2 cellular contexts compared by ENCODE assay signal in the genomic region with DNA sequence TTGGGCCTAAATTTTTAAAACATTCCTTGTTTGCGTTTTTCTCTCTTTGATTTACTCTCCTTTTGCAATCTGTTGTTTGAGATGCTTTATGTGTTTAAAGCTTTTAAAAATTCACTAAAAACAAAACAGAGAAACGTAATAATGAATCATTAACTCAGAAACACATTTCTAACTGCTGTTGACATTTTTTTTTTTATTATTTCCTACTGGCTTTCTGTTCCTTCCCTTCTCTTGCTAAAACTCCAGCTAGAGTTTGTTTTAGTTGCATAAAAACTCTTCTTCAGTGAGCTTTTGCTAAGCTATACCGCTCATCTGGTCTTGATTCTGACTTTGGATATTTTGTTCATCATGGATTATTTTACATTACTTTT.
TF ChIP-seq lines count a peak whose summit lies in the region.

No MANE protein-coding gene starts in this region.

TF ChIP-seq in liver, 16 proteins besides CTCF, POLR2A, EP300 and RAD21:
- TF ChIP-seq FOXA1 (IDR thresholded peaks at IDR 0.05) (no peak), HNF4G (IDR thresholded peaks at IDR 0.05) (no peak), FOXA2 (IDR thresholded peaks at IDR 0.05) (no peak), GABPA (IDR thresholded peaks at IDR 0.05 in 1 of 2, conservative IDR thresholded peaks at IDR 0.05 in 1 of 2) (no peak)
- TF ChIP-seq, protein P1, sequence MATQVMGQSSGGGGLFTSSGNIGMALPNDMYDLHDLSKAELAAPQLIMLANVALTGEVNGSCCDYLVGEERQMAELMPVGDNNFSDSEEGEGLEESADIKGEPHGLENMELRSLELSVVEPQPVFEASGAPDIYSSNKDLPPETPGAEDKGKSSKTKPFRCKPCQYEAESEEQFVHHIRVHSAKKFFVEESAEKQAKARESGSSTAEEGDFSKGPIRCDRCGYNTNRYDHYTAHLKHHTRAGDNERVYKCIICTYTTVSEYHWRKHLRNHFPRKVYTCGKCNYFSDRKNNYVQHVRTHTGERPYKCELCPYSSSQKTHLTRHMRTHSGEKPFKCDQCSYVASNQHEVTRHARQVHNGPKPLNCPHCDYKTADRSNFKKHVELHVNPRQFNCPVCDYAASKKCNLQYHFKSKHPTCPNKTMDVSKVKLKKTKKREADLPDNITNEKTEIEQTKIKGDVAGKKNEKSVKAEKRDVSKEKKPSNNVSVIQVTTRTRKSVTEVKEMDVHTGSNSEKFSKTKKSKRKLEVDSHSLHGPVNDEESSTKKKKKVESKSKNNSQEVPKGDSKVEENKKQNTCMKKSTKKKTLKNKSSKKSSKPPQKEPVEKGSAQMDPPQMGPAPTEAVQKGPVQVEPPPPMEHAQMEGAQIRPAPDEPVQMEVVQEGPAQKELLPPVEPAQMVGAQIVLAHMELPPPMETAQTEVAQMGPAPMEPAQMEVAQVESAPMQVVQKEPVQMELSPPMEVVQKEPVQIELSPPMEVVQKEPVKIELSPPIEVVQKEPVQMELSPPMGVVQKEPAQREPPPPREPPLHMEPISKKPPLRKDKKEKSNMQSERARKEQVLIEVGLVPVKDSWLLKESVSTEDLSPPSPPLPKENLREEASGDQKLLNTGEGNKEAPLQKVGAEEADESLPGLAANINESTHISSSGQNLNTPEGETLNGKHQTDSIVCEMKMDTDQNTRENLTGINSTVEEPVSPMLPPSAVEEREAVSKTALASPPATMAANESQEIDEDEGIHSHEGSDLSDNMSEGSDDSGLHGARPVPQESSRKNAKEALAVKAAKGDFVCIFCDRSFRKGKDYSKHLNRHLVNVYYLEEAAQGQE (IDR thresholded peaks at IDR 0.05), result no peak
- TF ChIP-seq, protein P2, sequence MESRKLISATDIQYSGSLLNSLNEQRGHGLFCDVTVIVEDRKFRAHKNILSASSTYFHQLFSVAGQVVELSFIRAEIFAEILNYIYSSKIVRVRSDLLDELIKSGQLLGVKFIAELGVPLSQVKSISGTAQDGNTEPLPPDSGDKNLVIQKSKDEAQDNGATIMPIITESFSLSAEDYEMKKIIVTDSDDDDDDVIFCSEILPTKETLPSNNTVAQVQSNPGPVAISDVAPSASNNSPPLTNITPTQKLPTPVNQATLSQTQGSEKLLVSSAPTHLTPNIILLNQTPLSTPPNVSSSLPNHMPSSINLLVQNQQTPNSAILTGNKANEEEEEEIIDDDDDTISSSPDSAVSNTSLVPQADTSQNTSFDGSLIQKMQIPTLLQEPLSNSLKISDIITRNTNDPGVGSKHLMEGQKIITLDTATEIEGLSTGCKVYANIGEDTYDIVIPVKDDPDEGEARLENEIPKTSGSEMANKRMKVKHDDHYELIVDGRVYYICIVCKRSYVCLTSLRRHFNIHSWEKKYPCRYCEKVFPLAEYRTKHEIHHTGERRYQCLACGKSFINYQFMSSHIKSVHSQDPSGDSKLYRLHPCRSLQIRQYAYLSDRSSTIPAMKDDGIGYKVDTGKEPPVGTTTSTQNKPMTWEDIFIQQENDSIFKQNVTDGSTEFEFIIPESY (IDR thresholded peaks at IDR 0.05), result no peak

TF ChIP-seq in HepG2, 621 proteins besides CTCF, POLR2A, EP300 and RAD21 (continues in another document):
- TF ChIP-seq RXRB (CRISPR knock-in tag; IDR thresholded peaks at IDR 0.05; ENCODE audit: borderline replicate concordance), result no peak
- TF ChIP-seq ELF3 (CRISPR knock-in tag; IDR thresholded peaks at IDR 0.05), result no peak
- TF ChIP-seq, protein P3, sequence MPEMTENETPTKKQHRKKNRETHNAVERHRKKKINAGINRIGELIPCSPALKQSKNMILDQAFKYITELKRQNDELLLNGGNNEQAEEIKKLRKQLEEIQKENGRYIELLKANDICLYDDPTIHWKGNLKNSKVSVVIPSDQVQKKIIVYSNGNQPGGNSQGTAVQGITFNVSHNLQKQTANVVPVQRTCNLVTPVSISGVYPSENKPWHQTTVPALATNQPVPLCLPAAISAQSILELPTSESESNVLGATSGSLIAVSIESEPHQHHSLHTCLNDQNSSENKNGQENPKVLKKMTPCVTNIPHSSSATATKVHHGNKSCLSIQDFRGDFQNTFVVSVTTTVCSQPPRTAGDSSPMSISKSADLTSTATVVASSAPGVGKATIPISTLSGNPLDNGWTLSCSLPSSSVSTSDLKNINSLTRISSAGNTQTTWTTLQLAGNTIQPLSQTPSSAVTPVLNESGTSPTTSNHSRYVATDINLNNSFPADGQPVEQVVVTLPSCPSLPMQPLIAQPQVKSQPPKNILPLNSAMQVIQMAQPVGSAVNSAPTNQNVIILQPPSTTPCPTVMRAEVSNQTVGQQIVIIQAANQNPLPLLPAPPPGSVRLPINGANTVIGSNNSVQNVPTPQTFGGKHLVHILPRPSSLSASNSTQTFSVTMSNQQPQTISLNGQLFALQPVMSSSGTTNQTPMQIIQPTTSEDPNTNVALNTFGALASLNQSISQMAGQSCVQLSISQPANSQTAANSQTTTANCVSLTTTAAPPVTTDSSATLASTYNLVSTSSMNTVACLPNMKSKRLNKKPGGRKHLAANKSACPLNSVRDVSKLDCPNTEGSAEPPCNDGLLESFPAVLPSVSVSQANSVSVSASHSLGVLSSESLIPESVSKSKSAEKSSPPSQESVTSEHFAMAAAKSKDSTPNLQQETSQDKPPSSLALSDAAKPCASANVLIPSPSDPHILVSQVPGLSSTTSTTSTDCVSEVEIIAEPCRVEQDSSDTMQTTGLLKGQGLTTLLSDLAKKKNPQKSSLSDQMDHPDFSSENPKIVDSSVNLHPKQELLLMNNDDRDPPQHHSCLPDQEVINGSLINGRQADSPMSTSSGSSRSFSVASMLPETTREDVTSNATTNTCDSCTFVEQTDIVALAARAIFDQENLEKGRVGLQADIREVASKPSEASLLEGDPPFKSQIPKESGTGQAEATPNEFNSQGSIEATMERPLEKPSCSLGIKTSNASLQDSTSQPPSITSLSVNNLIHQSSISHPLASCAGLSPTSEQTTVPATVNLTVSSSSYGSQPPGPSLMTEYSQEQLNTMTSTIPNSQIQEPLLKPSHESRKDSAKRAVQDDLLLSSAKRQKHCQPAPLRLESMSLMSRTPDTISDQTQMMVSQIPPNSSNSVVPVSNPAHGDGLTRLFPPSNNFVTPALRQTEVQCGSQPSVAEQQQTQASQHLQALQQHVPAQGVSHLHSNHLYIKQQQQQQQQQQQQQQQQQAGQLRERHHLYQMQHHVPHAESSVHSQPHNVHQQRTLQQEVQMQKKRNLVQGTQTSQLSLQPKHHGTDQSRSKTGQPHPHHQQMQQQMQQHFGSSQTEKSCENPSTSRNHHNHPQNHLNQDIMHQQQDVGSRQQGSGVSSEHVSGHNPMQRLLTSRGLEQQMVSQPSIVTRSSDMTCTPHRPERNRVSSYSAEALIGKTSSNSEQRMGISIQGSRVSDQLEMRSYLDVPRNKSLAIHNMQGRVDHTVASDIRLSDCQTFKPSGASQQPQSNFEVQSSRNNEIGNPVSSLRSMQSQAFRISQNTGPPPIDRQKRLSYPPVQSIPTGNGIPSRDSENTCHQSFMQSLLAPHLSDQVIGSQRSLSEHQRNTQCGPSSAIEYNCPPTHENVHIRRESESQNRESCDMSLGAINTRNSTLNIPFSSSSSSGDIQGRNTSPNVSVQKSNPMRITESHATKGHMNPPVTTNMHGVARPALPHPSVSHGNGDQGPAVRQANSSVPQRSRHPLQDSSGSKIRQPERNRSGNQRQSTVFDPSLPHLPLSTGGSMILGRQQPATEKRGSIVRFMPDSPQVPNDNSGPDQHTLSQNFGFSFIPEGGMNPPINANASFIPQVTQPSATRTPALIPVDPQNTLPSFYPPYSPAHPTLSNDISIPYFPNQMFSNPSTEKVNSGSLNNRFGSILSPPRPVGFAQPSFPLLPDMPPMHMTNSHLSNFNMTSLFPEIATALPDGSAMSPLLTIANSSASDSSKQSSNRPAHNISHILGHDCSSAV (CRISPR knock-in tag; IDR thresholded peaks at IDR 0.05; ENCODE audit: borderline replicate concordance), result no peak
- no peak for TF ChIP-seq NFRKB (IDR thresholded peaks at IDR 0.05)
- TF ChIP-seq, protein P4, sequence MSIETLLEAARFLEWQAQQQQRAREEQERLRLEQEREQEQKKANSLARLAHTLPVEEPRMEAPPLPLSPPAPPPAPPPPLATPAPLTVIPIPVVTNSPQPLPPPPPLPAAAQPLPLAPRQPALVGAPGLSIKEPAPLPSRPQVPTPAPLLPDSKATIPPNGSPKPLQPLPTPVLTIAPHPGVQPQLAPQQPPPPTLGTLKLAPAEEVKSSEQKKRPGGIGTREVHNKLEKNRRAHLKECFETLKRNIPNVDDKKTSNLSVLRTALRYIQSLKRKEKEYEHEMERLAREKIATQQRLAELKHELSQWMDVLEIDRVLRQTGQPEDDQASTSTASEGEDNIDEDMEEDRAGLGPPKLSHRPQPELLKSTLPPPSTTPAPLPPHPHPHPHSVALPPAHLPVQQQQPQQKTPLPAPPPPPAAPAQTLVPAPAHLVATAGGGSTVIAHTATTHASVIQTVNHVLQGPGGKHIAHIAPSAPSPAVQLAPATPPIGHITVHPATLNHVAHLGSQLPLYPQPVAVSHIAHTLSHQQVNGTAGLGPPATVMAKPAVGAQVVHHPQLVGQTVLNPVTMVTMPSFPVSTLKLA (IDR thresholded peaks at IDR 0.05), result no peak
- TF ChIP-seq ZMYM2 (CRISPR knock-in tag; IDR thresholded peaks at IDR 0.05), result no peak
- no peak for TF ChIP-seq TCF7L2 (IDR thresholded peaks at IDR 0.05; ENCODE audit: low read depth, low read length)
- TF ChIP-seq, protein P5, sequence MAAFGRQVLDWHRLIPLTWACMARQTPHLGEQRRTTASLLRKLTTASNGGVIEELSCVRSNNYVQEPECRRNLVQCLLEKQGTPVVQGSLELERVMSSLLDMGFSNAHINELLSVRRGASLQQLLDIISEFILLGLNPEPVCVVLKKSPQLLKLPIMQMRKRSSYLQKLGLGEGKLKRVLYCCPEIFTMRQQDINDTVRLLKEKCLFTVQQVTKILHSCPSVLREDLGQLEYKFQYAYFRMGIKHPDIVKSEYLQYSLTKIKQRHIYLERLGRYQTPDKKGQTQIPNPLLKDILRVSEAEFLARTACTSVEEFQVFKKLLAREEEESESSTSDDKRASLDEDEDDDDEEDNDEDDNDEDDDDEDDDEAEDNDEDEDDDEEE (CRISPR knock-in tag; IDR thresholded peaks at IDR 0.05), result no peak
- TF ChIP-seq ZNF331 (CRISPR knock-in tag; IDR thresholded peaks at IDR 0.05), result no peak
- TF ChIP-seq, protein P6, sequence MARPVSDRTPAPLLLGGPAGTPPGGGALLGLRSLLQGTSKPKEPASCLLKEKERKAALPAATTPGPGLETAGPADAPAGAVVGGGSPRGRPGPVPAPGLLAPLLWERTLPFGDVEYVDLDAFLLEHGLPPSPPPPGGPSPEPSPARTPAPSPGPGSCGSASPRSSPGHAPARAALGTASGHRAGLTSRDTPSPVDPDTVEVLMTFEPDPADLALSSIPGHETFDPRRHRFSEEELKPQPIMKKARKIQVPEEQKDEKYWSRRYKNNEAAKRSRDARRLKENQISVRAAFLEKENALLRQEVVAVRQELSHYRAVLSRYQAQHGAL (CRISPR knock-in tag; IDR thresholded peaks at IDR 0.05; ENCODE audit: not compliant biosample characterization), result no peak
- no peak for TF ChIP-seq SMARCE1 (IDR thresholded peaks at IDR 0.05; ENCODE audit: borderline replicate concordance)
- TF ChIP-seq ZNF652 (CRISPR knock-in tag; IDR thresholded peaks at IDR 0.05; ENCODE audit: borderline replicate concordance, low read depth), result no peak
- TF ChIP-seq, protein P7, sequence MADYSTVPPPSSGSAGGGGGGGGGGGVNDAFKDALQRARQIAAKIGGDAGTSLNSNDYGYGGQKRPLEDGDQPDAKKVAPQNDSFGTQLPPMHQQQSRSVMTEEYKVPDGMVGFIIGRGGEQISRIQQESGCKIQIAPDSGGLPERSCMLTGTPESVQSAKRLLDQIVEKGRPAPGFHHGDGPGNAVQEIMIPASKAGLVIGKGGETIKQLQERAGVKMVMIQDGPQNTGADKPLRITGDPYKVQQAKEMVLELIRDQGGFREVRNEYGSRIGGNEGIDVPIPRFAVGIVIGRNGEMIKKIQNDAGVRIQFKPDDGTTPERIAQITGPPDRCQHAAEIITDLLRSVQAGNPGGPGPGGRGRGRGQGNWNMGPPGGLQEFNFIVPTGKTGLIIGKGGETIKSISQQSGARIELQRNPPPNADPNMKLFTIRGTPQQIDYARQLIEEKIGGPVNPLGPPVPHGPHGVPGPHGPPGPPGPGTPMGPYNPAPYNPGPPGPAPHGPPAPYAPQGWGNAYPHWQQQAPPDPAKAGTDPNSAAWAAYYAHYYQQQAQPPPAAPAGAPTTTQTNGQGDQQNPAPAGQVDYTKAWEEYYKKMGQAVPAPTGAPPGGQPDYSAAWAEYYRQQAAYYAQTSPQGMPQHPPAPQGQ (CRISPR knock-in tag; IDR thresholded peaks at IDR 0.05; ENCODE audit: borderline replicate concordance), result no peak
- no peak for TF ChIP-seq THYN1 (CRISPR knock-in tag; IDR thresholded peaks at IDR 0.05; ENCODE audit: borderline replicate concordance, low read depth)
- TF ChIP-seq, protein P8, sequence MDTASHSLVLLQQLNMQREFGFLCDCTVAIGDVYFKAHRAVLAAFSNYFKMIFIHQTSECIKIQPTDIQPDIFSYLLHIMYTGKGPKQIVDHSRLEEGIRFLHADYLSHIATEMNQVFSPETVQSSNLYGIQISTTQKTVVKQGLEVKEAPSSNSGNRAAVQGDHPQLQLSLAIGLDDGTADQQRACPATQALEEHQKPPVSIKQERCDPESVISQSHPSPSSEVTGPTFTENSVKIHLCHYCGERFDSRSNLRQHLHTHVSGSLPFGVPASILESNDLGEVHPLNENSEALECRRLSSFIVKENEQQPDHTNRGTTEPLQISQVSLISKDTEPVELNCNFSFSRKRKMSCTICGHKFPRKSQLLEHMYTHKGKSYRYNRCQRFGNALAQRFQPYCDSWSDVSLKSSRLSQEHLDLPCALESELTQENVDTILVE (CRISPR knock-in tag; IDR thresholded peaks at IDR 0.05), result no peak
